8 cellular contexts compared by ENCODE assay signal in the genomic region with DNA sequence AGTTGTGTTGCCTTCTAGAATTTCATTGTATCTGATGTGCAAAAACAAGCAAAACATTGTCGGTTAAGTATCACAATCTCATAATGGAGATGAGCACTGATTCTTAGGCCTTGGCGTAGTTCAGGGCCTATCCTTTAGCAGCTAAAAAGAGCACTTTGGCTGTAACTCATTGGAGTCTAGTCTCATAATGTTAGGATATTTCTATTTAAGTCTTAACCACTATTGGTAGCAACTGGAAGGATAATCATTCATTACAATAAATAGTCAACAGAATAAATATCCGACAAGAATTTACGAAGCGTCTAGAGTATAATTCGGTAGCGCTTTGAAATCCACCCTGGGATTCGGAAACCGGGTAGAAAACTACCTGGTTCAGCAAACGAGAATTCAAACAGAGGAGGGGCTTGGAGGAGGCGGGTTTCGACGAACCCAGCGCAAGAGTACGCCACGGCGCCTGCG. TPM values are rescaled to one million over a fixed set of nuclear protein-coding genes. Genes with fewer than 3 reads are reported as not detected.
DNase-seq lines count a peak whose midpoint lies in the region; ATAC-seq and TF ChIP-seq lines count a peak whose summit lies in the region.

No MANE protein-coding gene starts in this region.

- H3K79me2 ChIP-seq in hepatocyte = peaks cover 38% of the 10 kb centered on the region

- H3K27ac ChIP-seq in CD4-positive, CD25-positive, alpha-beta regulatory T cell (ENCODE audit: insufficient read depth, low read length, poor library complexity, severe bottlenecking) = peak overlapping the region; percentile 99
- H3K27ac ChIP-seq in RWPE2 (ENCODE audit: poor library complexity, severe bottlenecking) (peak overlapping the region; percentile 88), hepatocyte (peak overlapping the region; percentile 99)

- H2AFZ ChIP-seq in hepatocyte = peak overlapping the region; percentile 60

- peak; percentile 84 to 95 (median 91) for DNase-seq in CD4-positive, CD25-positive, alpha-beta regulatory T cell
- DNase-seq in RWPE2 (ENCODE audit: low spot score) (peak; percentile 80), amniotic epithelial cell (ENCODE audit: low read depth) (peak; percentile 80), hepatocyte (ENCODE audit: low spot score) (peak; percentile 95), sciatic nerve (ENCODE audit: low spot score) (peak; percentile 91), foreskin melanocyte (no peak)

- no peak overlapping the region for H3K4me3 Mint-ChIP-seq in CD4-positive, CD25-positive, alpha-beta regulatory T cell

- H3K4me1 ChIP-seq in CD4-positive, CD25-positive, alpha-beta regulatory T cell (ENCODE audit: control insufficient read depth, insufficient read depth, low read length, poor library complexity, severe bottlenecking) = peaks cover 36% of the 10 kb centered on the region
- H3K4me1 ChIP-seq in RWPE2 (ENCODE audit: insufficient read depth, poor library complexity, severe bottlenecking) (peaks cover 19% of the 10 kb centered on the region), hepatocyte (ENCODE audit: insufficient read depth) (peaks cover 22% of the 10 kb centered on the region)

- peaks cover 4% of the 10 kb centered on the region for H3K27me3 Mint-ChIP-seq in CD4-positive, CD25-positive, alpha-beta regulatory T cell

- no peaks in the 10 kb centered on the region for H3K36me3 Mint-ChIP-seq in CD4-positive, CD25-positive, alpha-beta regulatory T cell

- peak; percentile 72 to 75 for ATAC-seq in CD4-positive, CD25-positive, alpha-beta regulatory T cell (ENCODE audit: low read depth in 2 of 2)
- peak; percentile 65 for ATAC-seq in GM18867 (IDR thresholded peaks at IDR 0.05; ENCODE audit: unreplicated experiment)
- ATAC-seq in HG03066 (IDR thresholded peaks at IDR 0.05; ENCODE audit: low read depth, unreplicated experiment) = peak; percentile 64
- ATAC-seq in RWPE2 (ENCODE audit: low read depth) = peak; percentile 74
- peak; percentile 94 for ATAC-seq in sciatic nerve

- H3K9me3 ChIP-seq in CD4-positive, CD25-positive, alpha-beta regulatory T cell (ENCODE audit: control insufficient read depth in 2 of 2, low read length in 2 of 2) = no peaks in the 10 kb centered on the region
- H3K9me3 ChIP-seq in RWPE2 (ENCODE audit: severe bottlenecking) (no peaks in the 10 kb centered on the region), hepatocyte (ENCODE audit: low read depth) (no peaks in the 10 kb centered on the region)

- no peaks in the 10 kb centered on the region for H3K27me3 ChIP-seq in CD4-positive, CD25-positive, alpha-beta regulatory T cell (ENCODE audit: control insufficient read depth, insufficient read depth, low read length)
- H3K27me3 ChIP-seq in RWPE2 (ENCODE audit: insufficient read depth, poor library complexity, severe bottlenecking) (no peaks in the 10 kb centered on the region), hepatocyte (no peaks in the 10 kb centered on the region)

- no peaks in the 10 kb centered on the region for H3K36me3 ChIP-seq in CD4-positive, CD25-positive, alpha-beta regulatory T cell (ENCODE audit: control insufficient read depth, insufficient read depth, low read length)
- H3K36me3 ChIP-seq in RWPE2 (ENCODE audit: low read depth) (0 out of 2 replicates have a peak, but pooled peaks cover 4% of the 10 kb centered on the region), hepatocyte (replicated peaks; ENCODE audit: insufficient read depth, low read depth) (no peaks in the 10 kb centered on the region)

- H3K9me2 ChIP-seq in hepatocyte (replicated peaks; ENCODE audit: insufficient read depth) = no peaks in the 10 kb centered on the region

- peak overlapping the region; percentile 69 for H3K4me2 ChIP-seq in hepatocyte

- TF ChIP-seq CTCF in RWPE2 (IDR thresholded peaks at IDR 0.05; ENCODE audit: poor library complexity, severe bottlenecking) = no peak
- TF ChIP-seq CTCF in hepatocyte (IDR thresholded peaks at IDR 0.05; ENCODE audit: poor library complexity) = no peak

- H4K20me1 ChIP-seq in hepatocyte (ENCODE audit: insufficient read depth, poor library complexity, severe bottlenecking) = peaks cover 20% of the 10 kb centered on the region

- no peaks in the 10 kb centered on the region for H3K9me3 Mint-ChIP-seq in CD4-positive, CD25-positive, alpha-beta regulatory T cell

- peak overlapping the region; percentile 99 for H3K4me3 ChIP-seq in CD4-positive, CD25-positive, alpha-beta regulatory T cell (ENCODE audit: low read depth, low read length)
- H3K4me3 ChIP-seq in RWPE2 (ENCODE audit: severe bottlenecking) (peak overlapping the region; percentile 84), hepatocyte (peak overlapping the region; percentile 21)

- 5% methylated on average over 18 of the region's 18 CpGs for WGBS in hepatocyte (ENCODE audit: low lambda C conversion rate, missing lambda C conversion rate)

- H3K4me1 Mint-ChIP-seq in CD4-positive, CD25-positive, alpha-beta regulatory T cell = peaks cover 9 to 28% (median 23%) of the 10 kb centered on the region in 4 donors

- no peak overlapping the region for H3K27ac Mint-ChIP-seq in CD4-positive, CD25-positive, alpha-beta regulatory T cell

- intact Hi-C loops in sciatic nerve (cut with DNase I) = no loop called here

RNA-seq across cellular contexts. Expression of a gene that starts 0.5 kb away (rescaled TPM):
- total RNA-seq in CD4-positive, CD25-positive, alpha-beta regulatory T cell = 65.7 TPM
- 10 to 100 TPM; 23.7 to 30.8 (median 29.5) TPM for polyA plus RNA-seq in CD4-positive, CD25-positive, alpha-beta regulatory T cell
- total RNA-seq in hepatocyte (15.2 and 15.5 TPM in 2 replicates), sciatic nerve (25.2 TPM)
- polyA plus RNA-seq in hepatocyte = 22.5 and 23.7 TPM in 2 replicates

RNA-seq across cellular contexts. Expression of a gene that starts 57.9 kb away (rescaled TPM):
- total RNA-seq in CD4-positive, CD25-positive, alpha-beta regulatory T cell = 21.8 TPM
- 100 to 1,000 TPM in 2 of 4 donors, 10 to 100 TPM in 2; 89.2 to 124 (median 104) TPM for polyA plus RNA-seq in CD4-positive, CD25-positive, alpha-beta regulatory T cell
- total RNA-seq in hepatocyte = 46.2 and 46.6 TPM in 2 replicates
- polyA plus RNA-seq in hepatocyte = 46.4 and 61.9 TPM in 2 replicates
- 30.0 TPM for total RNA-seq in sciatic nerve

Comparison
In these comparisons a context has a peak if more than half of its experiments do, and no peak if none do; other contexts are left out.
1. H3K4me3 ChIP-seq: peak in every context shown above with its lines; median percentile 99 in CD4-positive, CD25-positive, alpha-beta regulatory T cell; 84 in RWPE2; 21 in hepatocyte.